20 cellular contexts compared by ENCODE assay signal in genomic region chr18:5298156-5298852, GRCh38. TPM values are rescaled to one million over a fixed set of nuclear protein-coding genes. Genes with fewer than 3 reads are reported as not detected.
DNase-seq lines count a peak whose midpoint lies in the region; ATAC-seq and TF ChIP-seq lines count a peak whose summit lies in the region.
"Had no signal": no experiment of that assay in that cellular context is flagged by ENCODE, and none has a peak within 500 bp of the region (broad histone marks: within the 10 kb centered on the region; RNA-seq: fewer than 3 reads in every experiment).

No MANE protein-coding gene starts in this region.

- peaks cover 28% of the 10 kb centered on the region for H3K4me1 Mint-ChIP-seq in CD4-positive, alpha-beta T cell (ENCODE audit: low read depth)
- H3K4me1 Mint-ChIP-seq in neural crest cell, result peaks cover 34% of the 10 kb centered on the region

- H3K4me3 Mint-ChIP-seq in CD4-positive, alpha-beta T cell, result peak overlapping the region; percentile 76
- peak overlapping the region; percentile 52 for H3K4me3 Mint-ChIP-seq in neural crest cell
- H3K4me3 Mint-ChIP-seq: activated CD8-positive, alpha-beta T cell treated with anti-CD3 and anti-CD28 coated beads for 36 hours; mesothelial cell of epicardium had no signal

- no peak for DNase-seq in CD4-positive, alpha-beta T cell
- DNase-seq in NCI-H2029 treated with DMSO at 0.1 percent for 48 hours (lab: John Stamatoyannopoulos, UW) (peak; percentile 5), choroid plexus epithelial cell (ENCODE audit: low read depth) (peak; percentile 55), neural crest cell (ENCODE audit: low read depth, low spot score) (peak; percentile 4), COLO668 (lab: John Stamatoyannopoulos, UW; ENCODE audit: unreplicated experiment) (no peak), kidney glomerular epithelial cell (lab: John Stamatoyannopoulos, UW) (no peak), DMS53 (lab: John Stamatoyannopoulos, UW) (no peak), NCI-H187 treated with DMSO at 0.1 percent for 48 hours (lab: John Stamatoyannopoulos, UW) (no peak)
- DNase-seq: activated CD8-positive, alpha-beta T cell treated with anti-CD3 and anti-CD28 coated beads for 36 hours; GOT3; naive thymus-derived CD4-positive, alpha-beta T cell; NCI-H1092; NCI-H187; spleen; T-cell had no signal

- intact Hi-C loops in CD4-positive, alpha-beta T cell (cut with DNase I, micrococcal nuclease), result loop anchor here in 1 of 2 experiments (10.0 kb wide), 3 partner anchors 126 to 224 kb away; no protein-coding TSS in a partner anchor

- peaks cover 4% of the 10 kb centered on the region for H3K27me3 ChIP-seq in CD4-positive, alpha-beta T cell (ENCODE audit: control insufficient read depth, insufficient read depth, low read length)
- H3K27me3 ChIP-seq: BLaER1 treated with 17β-estradiol and CSF1 and Interleukin-3, amounts not matched to agents 10 nM and 100 nM; upper lobe of left lung had no signal

- CTCF ChIA-PET in CD4-positive, alpha-beta T cell (lab: Charles Lee), result no interaction called here

- POLR2A ChIA-PET in CD4-positive, alpha-beta T cell (lab: Charles Lee), result interaction anchor here (1.2 to 6.5 kb wide), 3 partner anchors 58 to 1704 kb away, joined by 5 to 459 read pairs (median 22); no protein-coding TSS in a partner anchor

- H3K36me3 Mint-ChIP-seq in CD4-positive, alpha-beta T cell (ENCODE audit: low read depth), result peaks cover 18% of the 10 kb centered on the region
- no peaks in the 10 kb centered on the region for H3K36me3 Mint-ChIP-seq in neural crest cell (ENCODE audit: low read depth)
- H3K36me3 Mint-ChIP-seq: activated naive CD8-positive, alpha-beta T cell; mesothelial cell of epicardium; naive thymus-derived CD4-positive, alpha-beta T cell; T-cell had no signal

- no peaks in the 10 kb centered on the region for H3K9me3 Mint-ChIP-seq in CD4-positive, alpha-beta T cell
- no peaks in the 10 kb centered on the region for H3K9me3 Mint-ChIP-seq in neural crest cell
- H3K9me3 Mint-ChIP-seq: activated CD8-positive, alpha-beta T cell treated with anti-CD3 and anti-CD28 coated beads for 36 hours; mesothelial cell of epicardium; naive thymus-derived CD4-positive, alpha-beta T cell; T-cell had no signal

- H3K27ac Mint-ChIP-seq in CD4-positive, alpha-beta T cell, result peak overlapping the region; percentile 98
- no peak overlapping the region for H3K27ac Mint-ChIP-seq in neural crest cell (ENCODE audit: unreplicated experiment)
- H3K27ac Mint-ChIP-seq: activated CD8-positive, alpha-beta T cell treated with anti-CD3 and anti-CD28 coated beads for 36 hours; activated naive CD8-positive, alpha-beta T cell; mesothelial cell of epicardium had no signal

- no peaks in the 10 kb centered on the region for H3K9me3 ChIP-seq in CD4-positive, alpha-beta T cell (ENCODE audit: control insufficient read depth, low read length)
- H3K9me3 ChIP-seq: BLaER1 treated with 17β-estradiol and CSF1 and Interleukin-3, amounts not matched to agents 10 nM and 100 nM; spleen; upper lobe of left lung had no signal

- no peak for ATAC-seq in CD4-positive, alpha-beta T cell (ENCODE audit: poor library complexity)
- ATAC-seq: activated CD8-positive, alpha-beta T cell treated with anti-CD3 and anti-CD28 coated beads for 36 hours; naive thymus-derived CD4-positive, alpha-beta T cell; T-cell had no signal

- no peak for TF ChIP-seq CTCF in CD4-positive, alpha-beta T cell (IDR thresholded peaks at IDR 0.05)
- TF ChIP-seq CTCF in choroid plexus epithelial cell (conservative IDR thresholded peaks at IDR 0.05; ENCODE audit: low read depth, low read length) (no peak), neural crest cell (conservative IDR thresholded peaks at IDR 0.05) (no peak)

- H3K27ac ChIP-seq in CD4-positive, alpha-beta T cell (ENCODE audit: low read depth, low read length), result no peak overlapping the region
- H3K27ac ChIP-seq: HL-60, upper lobe of left lung had no signal

- H3K4me3 ChIP-seq in choroid plexus epithelial cell (ENCODE audit: low read depth, low read length), result no peak overlapping the region
- H3K4me3 ChIP-seq: BLaER1 treated with 17β-estradiol and CSF1 and Interleukin-3, amounts not matched to agents 10 nM and 100 nM; spleen; upper lobe of left lung had no signal

- peaks cover 16% of the 10 kb centered on the region for H3K27me3 Mint-ChIP-seq in CD4-positive, alpha-beta T cell
- H3K27me3 Mint-ChIP-seq in neural crest cell (ENCODE audit: low read depth), result peaks cover 15% of the 10 kb centered on the region

RNA-seq across cellular contexts. Expression of gene ZBTB14, which starts 2.8 kb away (rescaled TPM):
- total RNA-seq in CD4-positive, alpha-beta T cell, result 10 to 100 TPM; 26.6 to 27.4 TPM
- total RNA-seq in neural crest cell, result 21.9 and 22.4 TPM in 2 replicates

Comparison
In these comparisons a context has a peak if more than half of its experiments do, and no peak if none do; other contexts are left out.
1. DNase-seq: peak in NCI-H2029 treated with DMSO at 0.1 percent for 48 hours (single experiment), choroid plexus epithelial cell (single experiment) and neural crest cell (single experiment); none in CD4-positive, alpha-beta T cell (0 of 10), COLO668 (single experiment), kidney glomerular epithelial cell (single experiment), DMS53 (single experiment) and NCI-H187 treated with DMSO at 0.1 percent for 48 hours (single experiment).